In the genomic region with DNA sequence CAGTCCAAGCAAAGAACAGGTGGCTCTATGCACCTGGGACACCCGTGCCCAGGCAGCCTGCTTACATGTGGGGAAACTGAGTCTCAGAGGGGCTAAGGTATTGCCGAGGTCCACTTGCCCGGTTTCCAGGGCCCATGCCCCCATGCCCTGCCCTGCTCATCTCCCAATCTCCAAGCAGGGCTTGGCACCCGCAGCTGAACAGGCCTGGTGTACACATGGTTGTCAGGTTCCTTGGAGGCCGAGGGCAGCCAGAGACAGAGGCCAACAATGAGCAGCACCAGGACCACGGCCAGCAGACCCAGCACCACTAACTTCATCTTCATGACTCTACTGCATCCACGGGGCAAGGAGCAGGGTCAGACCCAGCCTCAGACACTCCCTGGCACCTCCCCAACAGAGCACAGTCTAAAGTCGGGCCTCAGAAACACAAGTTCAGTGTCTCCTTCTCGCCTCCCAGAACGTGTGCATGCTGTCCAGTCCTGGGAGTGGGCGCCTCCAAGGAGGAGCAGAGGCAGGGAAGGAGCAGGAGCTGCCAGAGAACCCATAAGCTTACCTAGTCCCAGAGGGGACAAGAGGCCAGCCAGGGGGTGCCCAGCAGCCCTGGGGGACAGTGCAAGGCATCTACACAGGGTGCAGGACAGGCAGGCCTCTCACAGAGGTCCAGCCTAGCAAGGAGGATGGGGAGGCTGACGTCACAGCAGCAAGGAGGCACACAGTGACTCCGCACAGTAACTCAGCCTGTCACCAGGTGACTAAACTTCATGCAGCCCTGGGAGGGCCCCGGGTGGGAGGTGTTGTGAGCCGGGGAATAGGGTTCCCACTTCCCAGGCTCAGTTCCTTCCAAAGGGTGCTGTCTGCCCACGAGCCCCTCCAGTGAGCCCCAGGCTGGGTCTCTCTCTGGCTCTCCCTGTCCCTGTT, we compare ENCODE assay signal across 20 cellular contexts. TPM values are rescaled to one million over a fixed set of nuclear protein-coding genes. Genes with fewer than 3 reads are reported as not detected.
"Had no signal": no experiment of that assay in that cellular context is flagged by ENCODE, and none has a peak within 500 bp of the region (broad histone marks: within the 10 kb centered on the region; RNA-seq: fewer than 3 reads in every experiment).

No MANE protein-coding gene starts in this region.

- H3K9me3 Mint-ChIP-seq: activated naive CD4-positive, alpha-beta T cell treated with anti-CD3 and anti-CD28 coated beads for 36 hours; activated T-cell treated with anti-CD3 and anti-CD28 coated beads, Interleukin-2, amount 50 U/mL, for 4 hours; memory B cell; stimulated activated naive CD8-positive, alpha-beta T cell treated with anti-CD3 and anti-CD28 coated beads, Interleukin-15, amount 100 ng/mL, for 72 hours; T-cell had no signal

- ATAC-seq: activated T-cell treated with anti-CD3 and anti-CD28 coated beads, Interleukin-2, amount 50 U/mL, for 4 hours; T-cell had no signal

- H3K79me2 ChIP-seq: parathyroid adenoma had no signal

- H3K4me3 ChIP-seq: coronary artery, heart left ventricle had no signal

- H3K27ac Mint-ChIP-seq: activated naive CD4-positive, alpha-beta T cell treated with anti-CD3 and anti-CD28 coated beads for 36 hours; brain; memory B cell; T-cell had no signal

- DNase-seq: activated CD4-positive, alpha-beta T cell treated with anti-CD3 and anti-CD28 coated beads, Interleukin-2, amount 50 U/mL, for 1 hour; activated CD8-positive, alpha-beta memory T cell treated with anti-CD3 and anti-CD28 coated beads, Interleukin-2, amount 50 U/mL, for 4 hours; activated naive CD4-positive, alpha-beta T cell treated with anti-CD3 and anti-CD28 coated beads for 36 hours; activated T-cell treated with anti-CD3 and anti-CD28 coated beads, Interleukin-2, amount 50 U/mL, for 4 hours; foreskin melanocyte; heart left ventricle; kidney glomerular epithelial cell; stimulated activated CD4-positive, alpha-beta T cell treated with anti-CD3 and anti-CD28 coated beads, Interleukin-2, amount 100 ng/mL, for 24 hours; stimulated activated naive CD8-positive, alpha-beta T cell treated with anti-CD3 and anti-CD28 coated beads, Interleukin-15, amount 100 ng/mL, for 72 hours; T-cell; trophoblast cell had no signal

- H3K4me1 ChIP-seq: parathyroid adenoma had no signal

- H3K4me3 Mint-ChIP-seq: activated naive CD4-positive, alpha-beta T cell treated with anti-CD3 and anti-CD28 coated beads for 36 hours; activated T-cell treated with anti-CD3 and anti-CD28 coated beads, Interleukin-2, amount 50 U/mL, for 4 hours; brain; memory B cell; stimulated activated naive CD8-positive, alpha-beta T cell treated with anti-CD3 and anti-CD28 coated beads, Interleukin-15, amount 100 ng/mL, for 72 hours; T-cell had no signal

- H3K4me1 Mint-ChIP-seq: brain, memory B cell had no signal

- H2AFZ ChIP-seq: parathyroid adenoma had no signal

- H3K27ac ChIP-seq: coronary artery, heart left ventricle, parathyroid adenoma had no signal

- H3K9ac ChIP-seq: parathyroid adenoma had no signal

- H3K27me3 Mint-ChIP-seq: brain; memory B cell; stimulated activated naive CD8-positive, alpha-beta T cell treated with anti-CD3 and anti-CD28 coated beads, Interleukin-15, amount 100 ng/mL, for 72 hours; T-cell had no signal

- H3K27me3 ChIP-seq: heart left ventricle had no signal

- H3K9me3 ChIP-seq: heart left ventricle had no signal

RNA-seq across cellular contexts. Expression of a gene that starts 20.2 kb away (rescaled TPM):
- total RNA-seq: epithelial cell of proximal tubule, renal cortical epithelial cell, temporal lobe had no signal
- polyA plus RNA-seq: neural cell had no signal

RNA-seq across cellular contexts. Expression of a gene that starts 38.5 kb away (rescaled TPM):
- total RNA-seq: epithelial cell of proximal tubule had no signal
- polyA plus RNA-seq: liver had no signal
